In the genomic region with DNA sequence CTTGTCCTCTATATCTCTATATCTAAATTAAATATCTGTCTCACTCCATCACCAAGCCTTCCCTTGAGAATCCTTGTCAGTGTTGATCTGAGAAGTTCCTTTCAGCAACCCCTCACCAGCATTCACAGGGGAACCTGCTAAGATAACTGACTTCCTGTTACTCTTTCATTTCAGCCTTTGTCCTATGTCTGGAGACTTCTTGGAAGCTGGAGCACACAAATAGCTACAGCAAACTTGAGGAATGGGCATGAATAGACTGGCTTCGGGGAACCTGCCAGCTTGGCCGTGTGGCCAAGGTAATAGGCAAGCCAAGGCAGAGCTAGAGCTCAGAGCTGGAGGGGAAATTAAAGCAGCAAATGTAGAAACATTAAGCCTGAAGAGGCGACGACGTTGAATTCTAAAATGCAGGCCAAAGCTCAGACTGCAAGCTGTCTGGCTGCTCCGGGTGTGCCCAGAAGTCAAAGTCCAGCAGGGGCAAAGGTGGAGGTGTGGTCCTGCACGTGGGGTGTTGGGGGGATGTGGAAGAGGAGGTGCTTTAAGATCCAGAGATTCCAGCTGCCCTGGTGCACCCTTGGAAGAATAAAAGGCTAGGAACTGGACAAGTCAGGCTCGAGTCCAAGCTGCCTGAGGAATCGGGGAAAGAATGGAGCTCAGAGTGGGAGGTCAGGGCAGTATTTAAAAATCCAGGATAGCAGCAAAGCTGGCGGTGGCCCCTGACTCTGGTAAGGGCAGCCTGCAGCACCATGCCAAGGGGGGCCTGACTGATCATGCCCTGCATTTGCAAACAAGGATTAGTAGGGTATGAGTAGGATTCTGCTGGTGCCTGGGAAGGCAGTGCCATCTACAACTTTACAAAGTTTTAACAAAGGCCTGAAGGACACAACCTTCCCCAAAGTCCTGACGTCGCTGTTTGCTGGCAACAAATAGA, we compare ENCODE assay signal across 13 cellular contexts.
DNase-seq lines count a peak whose midpoint lies in the region; ATAC-seq and TF ChIP-seq lines count a peak whose summit lies in the region.
"Had no signal": no experiment of that assay in that cellular context is flagged by ENCODE, and none has a peak within 500 bp of the region (broad histone marks: within the 10 kb centered on the region; RNA-seq: fewer than 3 reads in every experiment).

No MANE protein-coding gene starts in this region.

- H3K27me3 ChIP-seq in duodenal mucosa (ENCODE audit: control insufficient read depth in 1 of 2, insufficient read depth in 2 of 2, low read length in 2 of 2), result no peaks in the 10 kb centered on the region
- H3K27me3 ChIP-seq in thoracic aorta (replicated peaks; ENCODE audit: insufficient read depth), result no peaks in the 10 kb centered on the region

- DNase-seq in SK-N-MC (ENCODE audit: low read depth, low spot score), result no peak
- DNase-seq in midbrain (lab: John Stamatoyannopoulos, UW), result peak; percentile 54
- DNase-seq in thoracic aorta (ENCODE audit: low spot score), result no peak
- no peak for DNase-seq in NCI-H1092 treated with DMSO at 0.1 percent for 48 hours (lab: John Stamatoyannopoulos, UW)
- no peak for DNase-seq in effector CD8-positive, alpha-beta T cell (lab: John Stamatoyannopoulos, UW)
- DNase-seq in T-helper 9 cell, result no peak
- DNase-seq: activated CD4-positive, alpha-beta T cell treated with anti-CD3 and anti-CD28 coated beads, Interleukin-2, amount 10 ng/mL, durations not matched to agents 24 days and 14 days; naive B cell; NCI-H2171; PC-3; trophoblast cell had no signal

- peaks cover 13 to 35% of the 10 kb centered on the region in 2 donors for H3K4me1 ChIP-seq in duodenal mucosa (ENCODE audit: control insufficient read depth in 1 of 2, insufficient read depth in 2 of 2, low read length in 2 of 2)
- peaks cover 7 to 14% of the 10 kb centered on the region in 2 donors for H3K4me1 ChIP-seq in thoracic aorta (ENCODE audit: control insufficient read depth in 1 of 2, low read depth in 2 of 2)

- H3K4me3 ChIP-seq in SK-N-MC (0 out of 2 replicates have a peak overlapping the region, but pooled peaks have one; percentile 49), duodenal mucosa (ENCODE audit: low read depth in 1 of 2, low read length in 2 of 2) (peak overlapping the region; percentile 38 to 48), thoracic aorta (no peak overlapping the region)

- H3K9me3 ChIP-seq in SK-N-MC (ENCODE audit: low read depth, low read length) (no peaks in the 10 kb centered on the region), duodenal mucosa (ENCODE audit: control insufficient read depth in 1 of 2, low read length in 2 of 2) (no peaks in the 10 kb centered on the region), thoracic aorta (no peaks in the 10 kb centered on the region)

- H3K36me3 ChIP-seq in SK-N-MC (ENCODE audit: insufficient read depth, low read length), result no peaks in the 10 kb centered on the region
- H3K36me3 ChIP-seq in duodenal mucosa (ENCODE audit: control insufficient read depth in 1 of 2, insufficient read depth in 2 of 2, low read length in 2 of 2), result no peaks in the 10 kb centered on the region
- no peaks in the 10 kb centered on the region for H3K36me3 ChIP-seq in thoracic aorta

- H3K27ac ChIP-seq in SK-N-MC (no peak overlapping the region), duodenal mucosa (ENCODE audit: low read depth, low read length) (peak overlapping the region; percentile 76), thoracic aorta (peak overlapping the region; percentile 51 to 54)

- no peak overlapping the region for H3K9ac ChIP-seq in SK-N-MC (ENCODE audit: insufficient read length)
- peak overlapping the region; percentile 7 to 37 for H3K9ac ChIP-seq in duodenal mucosa (ENCODE audit: low read depth in 1 of 2, low read length in 2 of 2)

- TF ChIP-seq CTCF in thoracic aorta (IDR thresholded peaks at IDR 0.05), result no peak

- no peak for ATAC-seq in thoracic aorta (ENCODE audit: insufficient number of reproducible peaks, low FRiP score, low read depth)
- ATAC-seq in GM19395 (IDR thresholded peaks at IDR 0.05; ENCODE audit: unreplicated experiment), result no peak
- ATAC-seq: PC-3 had no signal
